ENCODE assay signal across 1 cellular context in the genomic region with DNA sequence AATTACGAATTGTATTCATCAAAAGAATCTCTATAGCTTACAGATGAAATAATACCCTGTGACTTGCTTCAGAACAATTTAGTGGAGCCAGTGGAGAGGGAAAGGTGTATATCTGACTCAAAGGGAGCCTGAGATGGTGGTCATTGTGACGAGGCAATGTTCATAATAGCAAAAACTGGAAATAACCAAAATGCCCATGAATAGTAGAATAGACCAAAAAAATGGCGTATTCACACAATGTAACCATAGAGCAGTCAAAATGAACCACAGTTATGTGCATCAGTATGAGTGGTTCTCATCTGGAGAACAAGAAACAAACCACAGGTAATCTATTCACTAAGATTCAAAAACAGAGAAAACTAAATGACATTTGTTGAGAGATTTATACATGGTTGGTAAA.
TF ChIP-seq lines count a peak whose summit lies in the region.

No MANE protein-coding gene starts in this region.

TF ChIP-seq in GM12878, 131 proteins besides CTCF, POLR2A, EP300 and RAD21 (continued from another document):
- 0 out of 4 replicates have a peak, but pooled peaks of 1 of the 2 experiments have one; percentile 22 for TF ChIP-seq BHLHE40 (IDR thresholded peaks at IDR 0.05; ENCODE audit: borderline replicate concordance in 1 of 2, low read depth in 2 of 2, low read length in 1 of 2)
- TF ChIP-seq IKZF2 (IDR thresholded peaks at IDR 0.05), result peak; percentile 47 to 64; a peak in 3 of 4 replicates
- no peak for TF ChIP-seq CEBPB (IDR thresholded peaks at IDR 0.05; ENCODE audit: borderline replicate concordance in 1 of 2, low read depth in 2 of 2, low read length in 2 of 2)
- TF ChIP-seq FOXK2 (IDR thresholded peaks at IDR 0.05), result no peak
- TF ChIP-seq LARP7 (IDR thresholded peaks at IDR 0.05), result no peak
- peak; percentile 96 for TF ChIP-seq RUNX3 (IDR thresholded peaks at IDR 0.05; ENCODE audit: low read length)
- TF ChIP-seq CREB1 (IDR thresholded peaks at IDR 0.05; ENCODE audit: low read depth), result peak; percentile 58
- TF ChIP-seq HCFC1 (IDR thresholded peaks at IDR 0.05; ENCODE audit: low read length), result no peak
- peak; percentile 44; the same call in 1 of the 2 replicates for TF ChIP-seq PAX5 (IDR thresholded peaks at IDR 0.05; ENCODE audit: borderline replicate concordance, low read depth, low read length)
- TF ChIP-seq NR2C1 (IDR thresholded peaks at IDR 0.05), result no peak
- peak; percentile 85 for TF ChIP-seq FOXM1 (IDR thresholded peaks at IDR 0.05; ENCODE audit: low read depth, low read length)
- TF ChIP-seq NFIC (IDR thresholded peaks at IDR 0.05; ENCODE audit: low read depth, low read length), result peak; percentile 86
- no peak for TF ChIP-seq TCF12 (IDR thresholded peaks at IDR 0.05; ENCODE audit: low read depth, low read length)
- TF ChIP-seq, protein P1, sequence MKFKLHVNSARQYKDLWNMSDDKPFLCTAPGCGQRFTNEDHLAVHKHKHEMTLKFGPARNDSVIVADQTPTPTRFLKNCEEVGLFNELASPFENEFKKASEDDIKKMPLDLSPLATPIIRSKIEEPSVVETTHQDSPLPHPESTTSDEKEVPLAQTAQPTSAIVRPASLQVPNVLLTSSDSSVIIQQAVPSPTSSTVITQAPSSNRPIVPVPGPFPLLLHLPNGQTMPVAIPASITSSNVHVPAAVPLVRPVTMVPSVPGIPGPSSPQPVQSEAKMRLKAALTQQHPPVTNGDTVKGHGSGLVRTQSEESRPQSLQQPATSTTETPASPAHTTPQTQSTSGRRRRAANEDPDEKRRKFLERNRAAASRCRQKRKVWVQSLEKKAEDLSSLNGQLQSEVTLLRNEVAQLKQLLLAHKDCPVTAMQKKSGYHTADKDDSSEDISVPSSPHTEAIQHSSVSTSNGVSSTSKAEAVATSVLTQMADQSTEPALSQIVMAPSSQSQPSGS (IDR thresholded peaks at IDR 0.05; ENCODE audit: low read length), result peak; percentile 72
- TF ChIP-seq, protein P2, sequence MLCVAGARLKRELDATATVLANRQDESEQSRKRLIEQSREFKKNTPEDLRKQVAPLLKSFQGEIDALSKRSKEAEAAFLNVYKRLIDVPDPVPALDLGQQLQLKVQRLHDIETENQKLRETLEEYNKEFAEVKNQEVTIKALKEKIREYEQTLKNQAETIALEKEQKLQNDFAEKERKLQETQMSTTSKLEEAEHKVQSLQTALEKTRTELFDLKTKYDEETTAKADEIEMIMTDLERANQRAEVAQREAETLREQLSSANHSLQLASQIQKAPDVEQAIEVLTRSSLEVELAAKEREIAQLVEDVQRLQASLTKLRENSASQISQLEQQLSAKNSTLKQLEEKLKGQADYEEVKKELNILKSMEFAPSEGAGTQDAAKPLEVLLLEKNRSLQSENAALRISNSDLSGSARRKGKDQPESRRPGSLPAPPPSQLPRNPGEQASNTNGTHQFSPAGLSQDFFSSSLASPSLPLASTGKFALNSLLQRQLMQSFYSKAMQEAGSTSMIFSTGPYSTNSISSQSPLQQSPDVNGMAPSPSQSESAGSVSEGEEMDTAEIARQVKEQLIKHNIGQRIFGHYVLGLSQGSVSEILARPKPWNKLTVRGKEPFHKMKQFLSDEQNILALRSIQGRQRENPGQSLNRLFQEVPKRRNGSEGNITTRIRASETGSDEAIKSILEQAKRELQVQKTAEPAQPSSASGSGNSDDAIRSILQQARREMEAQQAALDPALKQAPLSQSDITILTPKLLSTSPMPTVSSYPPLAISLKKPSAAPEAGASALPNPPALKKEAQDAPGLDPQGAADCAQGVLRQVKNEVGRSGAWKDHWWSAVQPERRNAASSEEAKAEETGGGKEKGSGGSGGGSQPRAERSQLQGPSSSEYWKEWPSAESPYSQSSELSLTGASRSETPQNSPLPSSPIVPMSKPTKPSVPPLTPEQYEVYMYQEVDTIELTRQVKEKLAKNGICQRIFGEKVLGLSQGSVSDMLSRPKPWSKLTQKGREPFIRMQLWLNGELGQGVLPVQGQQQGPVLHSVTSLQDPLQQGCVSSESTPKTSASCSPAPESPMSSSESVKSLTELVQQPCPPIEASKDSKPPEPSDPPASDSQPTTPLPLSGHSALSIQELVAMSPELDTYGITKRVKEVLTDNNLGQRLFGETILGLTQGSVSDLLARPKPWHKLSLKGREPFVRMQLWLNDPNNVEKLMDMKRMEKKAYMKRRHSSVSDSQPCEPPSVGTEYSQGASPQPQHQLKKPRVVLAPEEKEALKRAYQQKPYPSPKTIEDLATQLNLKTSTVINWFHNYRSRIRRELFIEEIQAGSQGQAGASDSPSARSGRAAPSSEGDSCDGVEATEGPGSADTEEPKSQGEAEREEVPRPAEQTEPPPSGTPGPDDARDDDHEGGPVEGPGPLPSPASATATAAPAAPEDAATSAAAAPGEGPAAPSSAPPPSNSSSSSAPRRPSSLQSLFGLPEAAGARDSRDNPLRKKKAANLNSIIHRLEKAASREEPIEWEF (IDR thresholded peaks at IDR 0.05; ENCODE audit: insufficient replicate concordance, low read depth, low read length), result no peak
- TF ChIP-seq GABPA (IDR thresholded peaks at IDR 0.05; ENCODE audit: low read depth), result 0 out of 2 replicates have a peak, but pooled peaks have one; percentile 31
- peak; percentile 54 for TF ChIP-seq MEF2B (IDR thresholded peaks at IDR 0.05; ENCODE audit: partially characterized antibody, poor library complexity, severe bottlenecking)
- peak; percentile 52; the same call in 1 of the 2 replicates for TF ChIP-seq CREM (IDR thresholded peaks at IDR 0.05; ENCODE audit: low read depth)
- 0 out of 2 replicates have a peak, but pooled peaks have one; percentile 42 for TF ChIP-seq MTA3 (IDR thresholded peaks at IDR 0.05; ENCODE audit: borderline replicate concordance, low read length)
- TF ChIP-seq SP1 (IDR thresholded peaks at IDR 0.05; ENCODE audit: low read depth, low read length), result peak; percentile 42
- TF ChIP-seq MTA2 (IDR thresholded peaks at IDR 0.05; ENCODE audit: low read depth), result peak; percentile 88
- TF ChIP-seq BCL11A (IDR thresholded peaks at IDR 0.05; ENCODE audit: low read depth, low read length), result peak; percentile 76; the same call in 1 of the 2 replicates
- peak; percentile 80 for TF ChIP-seq JUNB (IDR thresholded peaks at IDR 0.05)
- TF ChIP-seq, protein P3, sequence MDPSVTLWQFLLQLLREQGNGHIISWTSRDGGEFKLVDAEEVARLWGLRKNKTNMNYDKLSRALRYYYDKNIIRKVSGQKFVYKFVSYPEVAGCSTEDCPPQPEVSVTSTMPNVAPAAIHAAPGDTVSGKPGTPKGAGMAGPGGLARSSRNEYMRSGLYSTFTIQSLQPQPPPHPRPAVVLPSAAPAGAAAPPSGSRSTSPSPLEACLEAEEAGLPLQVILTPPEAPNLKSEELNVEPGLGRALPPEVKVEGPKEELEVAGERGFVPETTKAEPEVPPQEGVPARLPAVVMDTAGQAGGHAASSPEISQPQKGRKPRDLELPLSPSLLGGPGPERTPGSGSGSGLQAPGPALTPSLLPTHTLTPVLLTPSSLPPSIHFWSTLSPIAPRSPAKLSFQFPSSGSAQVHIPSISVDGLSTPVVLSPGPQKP (IDR thresholded peaks at IDR 0.05; ENCODE audit: low read depth, low read length), result no peak
- TF ChIP-seq TCF7 (IDR thresholded peaks at IDR 0.05; ENCODE audit: borderline replicate concordance), result no peak
- peak; percentile 42; the same call in 1 of the 2 replicates for TF ChIP-seq BMI1 (IDR thresholded peaks at IDR 0.05; ENCODE audit: borderline replicate concordance)
- TF ChIP-seq, protein P4, sequence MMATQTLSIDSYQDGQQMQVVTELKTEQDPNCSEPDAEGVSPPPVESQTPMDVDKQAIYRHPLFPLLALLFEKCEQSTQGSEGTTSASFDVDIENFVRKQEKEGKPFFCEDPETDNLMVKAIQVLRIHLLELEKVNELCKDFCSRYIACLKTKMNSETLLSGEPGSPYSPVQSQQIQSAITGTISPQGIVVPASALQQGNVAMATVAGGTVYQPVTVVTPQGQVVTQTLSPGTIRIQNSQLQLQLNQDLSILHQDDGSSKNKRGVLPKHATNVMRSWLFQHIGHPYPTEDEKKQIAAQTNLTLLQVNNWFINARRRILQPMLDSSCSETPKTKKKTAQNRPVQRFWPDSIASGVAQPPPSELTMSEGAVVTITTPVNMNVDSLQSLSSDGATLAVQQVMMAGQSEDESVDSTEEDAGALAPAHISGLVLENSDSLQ (IDR thresholded peaks at IDR 0.05), result no peak
- TF ChIP-seq KAT2A (conservative IDR thresholded peaks at IDR 0.05; ENCODE audit: control insufficient read depth, low read depth, low read length), result no peak
- TF ChIP-seq GATAD2B (conservative IDR thresholded peaks at IDR 0.05; ENCODE audit: low read depth), result no peak
- no peak for TF ChIP-seq HDGF (IDR thresholded peaks at IDR 0.05)
- peak; percentile 33; the same call in 1 of the 2 replicates for TF ChIP-seq PML (IDR thresholded peaks at IDR 0.05; ENCODE audit: low read length)
- peak; percentile 57; the same call in 1 of the 2 replicates for TF ChIP-seq ATF7 (IDR thresholded peaks at IDR 0.05; ENCODE audit: low read depth)
- TF ChIP-seq, protein P5, sequence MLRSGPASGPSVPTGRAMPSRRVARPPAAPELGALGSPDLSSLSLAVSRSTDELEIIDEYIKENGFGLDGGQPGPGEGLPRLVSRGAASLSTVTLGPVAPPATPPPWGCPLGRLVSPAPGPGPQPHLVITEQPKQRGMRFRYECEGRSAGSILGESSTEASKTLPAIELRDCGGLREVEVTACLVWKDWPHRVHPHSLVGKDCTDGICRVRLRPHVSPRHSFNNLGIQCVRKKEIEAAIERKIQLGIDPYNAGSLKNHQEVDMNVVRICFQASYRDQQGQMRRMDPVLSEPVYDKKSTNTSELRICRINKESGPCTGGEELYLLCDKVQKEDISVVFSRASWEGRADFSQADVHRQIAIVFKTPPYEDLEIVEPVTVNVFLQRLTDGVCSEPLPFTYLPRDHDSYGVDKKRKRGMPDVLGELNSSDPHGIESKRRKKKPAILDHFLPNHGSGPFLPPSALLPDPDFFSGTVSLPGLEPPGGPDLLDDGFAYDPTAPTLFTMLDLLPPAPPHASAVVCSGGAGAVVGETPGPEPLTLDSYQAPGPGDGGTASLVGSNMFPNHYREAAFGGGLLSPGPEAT (IDR thresholded peaks at IDR 0.05; ENCODE audit: low read depth), result peak; percentile 92
- TF ChIP-seq, protein P6, sequence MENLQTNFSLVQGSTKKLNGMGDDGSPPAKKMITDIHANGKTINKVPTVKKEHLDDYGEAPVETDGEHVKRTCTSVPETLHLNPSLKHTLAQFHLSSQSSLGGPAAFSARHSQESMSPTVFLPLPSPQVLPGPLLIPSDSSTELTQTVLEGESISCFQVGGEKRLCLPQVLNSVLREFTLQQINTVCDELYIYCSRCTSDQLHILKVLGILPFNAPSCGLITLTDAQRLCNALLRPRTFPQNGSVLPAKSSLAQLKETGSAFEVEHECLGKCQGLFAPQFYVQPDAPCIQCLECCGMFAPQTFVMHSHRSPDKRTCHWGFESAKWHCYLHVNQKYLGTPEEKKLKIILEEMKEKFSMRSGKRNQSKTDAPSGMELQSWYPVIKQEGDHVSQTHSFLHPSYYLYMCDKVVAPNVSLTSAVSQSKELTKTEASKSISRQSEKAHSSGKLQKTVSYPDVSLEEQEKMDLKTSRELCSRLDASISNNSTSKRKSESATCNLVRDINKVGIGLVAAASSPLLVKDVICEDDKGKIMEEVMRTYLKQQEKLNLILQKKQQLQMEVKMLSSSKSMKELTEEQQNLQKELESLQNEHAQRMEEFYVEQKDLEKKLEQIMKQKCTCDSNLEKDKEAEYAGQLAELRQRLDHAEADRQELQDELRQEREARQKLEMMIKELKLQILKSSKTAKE (IDR thresholded peaks at IDR 0.05; ENCODE audit: low read depth, poor library complexity, severe bottlenecking), result peak; percentile 24
